ENCODE assay signal across 8 cellular contexts in genomic region chr14:99995700-99996356, GRCh38.
DNase-seq lines count a peak whose midpoint lies in the region; ATAC-seq, FAIRE-seq and TF ChIP-seq lines count a peak whose summit lies in the region.

No MANE protein-coding gene starts in this region.

- no peaks in the 10 kb centered on the region for H3K27me3 Mint-ChIP-seq in neural crest cell (ENCODE audit: low read depth)

- no peaks in the 10 kb centered on the region for H3K9me3 ChIP-seq in upper lobe of left lung

- H3K4me3 Mint-ChIP-seq in neural crest cell, result no peak overlapping the region

- H3K27me3 ChIP-seq in upper lobe of left lung, result no peaks in the 10 kb centered on the region

- no peaks in the 10 kb centered on the region for H3K4me1 Mint-ChIP-seq in neural crest cell

- H3K27ac Mint-ChIP-seq in neural crest cell (ENCODE audit: unreplicated experiment), result no peak overlapping the region

- H3K27ac ChIP-seq in epithelial cell of prostate, result peak overlapping the region; percentile 83
- H3K27ac ChIP-seq in upper lobe of left lung, result no peak overlapping the region

- ATAC-seq in HG02885 (IDR thresholded peaks at IDR 0.05; ENCODE audit: poor library complexity, unreplicated experiment) (peak; percentile 100), upper lobe of left lung (ENCODE audit: low FRiP score in 2 of 2) (peak; percentile 83 to 90)

- POLR2A ChIA-PET in AG04449 (lab: Yijun Ruan, JAX), result no interaction called here

- TF ChIP-seq CTCF in AG04449 (IDR thresholded peaks at IDR 0.05; ENCODE audit: insufficient read depth, low read length, missing control alignments) (peak; percentile 62), neural crest cell (conservative IDR thresholded peaks at IDR 0.05) (peak; percentile 71), upper lobe of left lung (IDR thresholded peaks at IDR 0.05) (peak; percentile 75 to 92 (median 82))

- H3K4me3 ChIP-seq in AG04449 (ENCODE audit: low read depth, low read length) (no peak overlapping the region), upper lobe of left lung (no peak overlapping the region)

- CTCF ChIA-PET in AG04449 (lab: Yijun Ruan, JAX), result interaction anchor here (1.0 to 2.4 kb wide), 6 partner anchors 9 to 122 kb away, joined by 3 to 15 read pairs (median 5); no protein-coding TSS in a partner anchor

- H3K36me3 ChIP-seq in upper lobe of left lung, result no peaks in the 10 kb centered on the region

- no peak for DNase-seq in AG04449 (ENCODE audit: low read depth, low spot score)
- peak; percentile 60 for DNase-seq in GM18507 (ENCODE audit: extremely low spot score, insufficient read length, low read depth)
- peak; percentile 33 for DNase-seq in NCI-H82 treated with DMSO at 0.1 percent for 48 hours (lab: John Stamatoyannopoulos, UW; ENCODE audit: unreplicated experiment)
- DNase-seq in activated CD8-positive, alpha-beta memory T cell treated with anti-CD3 and anti-CD28 coated beads for 1 hour (ENCODE audit: extremely low read depth in 1 of 2, low read depth in 1 of 2), result peak; percentile 25 to 45
- no peak for DNase-seq in epithelial cell of prostate (ENCODE audit: low read depth, low spot score)
- DNase-seq in neural crest cell (ENCODE audit: low read depth, low spot score), result peak; percentile 54
- DNase-seq in upper lobe of left lung, result peak in 1 of 2 donors; percentile 78

- TF ChIP-seq POLR2A in upper lobe of left lung (IDR thresholded peaks at IDR 0.05), result no peak

- peaks cover 19% of the 10 kb centered on the region for H3K36me3 Mint-ChIP-seq in neural crest cell (ENCODE audit: low read depth)

- peak; percentile 97 for FAIRE-seq in GM18507 (lab: Jason Lieb, UNC)

- 4 to 10% methylated on average over 2 of the region's 2 CpGs for WGBS in upper lobe of left lung, 2 donors

- H3K9me3 Mint-ChIP-seq in neural crest cell, result peaks cover 9% of the 10 kb centered on the region

- TF ChIP-seq EP300 in upper lobe of left lung (IDR thresholded peaks at IDR 0.05), result no peak

- H3K4me1 ChIP-seq in upper lobe of left lung, result peaks cover 0 to 8% (median 0%) of the 10 kb centered on the region in 4 donors

Comparison
In these comparisons a context has a peak if more than half of its experiments do, and no peak if none do; other contexts are left out.
1. DNase-seq: peak in GM18507 (single experiment), NCI-H82 treated with DMSO at 0.1 percent for 48 hours (single experiment), activated CD8-positive, alpha-beta memory T cell treated with anti-CD3 and anti-CD28 coated beads for 1 hour (2 of 2) and neural crest cell (single experiment); none in AG04449 (single experiment) and epithelial cell of prostate (single experiment).
2. Peak in every context shown above with its lines, with median percentiles within 50 percentile points of each other: CTCF ChIP-seq.